ENCODE assay signal across 1 cellular context in genomic region chr17:68200689-68201424, GRCh38.
TF ChIP-seq lines count a peak whose summit lies in the region.

No MANE protein-coding gene starts in this region.

TF ChIP-seq in HepG2, 621 proteins besides CTCF, POLR2A, EP300 and RAD21 (continued from another document and continues in another):
- TF ChIP-seq MLXIP (CRISPR knock-in tag; IDR thresholded peaks at IDR 0.05; ENCODE audit: borderline replicate concordance): no peak
- peak; percentile 67 for TF ChIP-seq ZNF547 (CRISPR knock-in tag; IDR thresholded peaks at IDR 0.05)
- TF ChIP-seq ZNF354B (CRISPR knock-in tag; IDR thresholded peaks at IDR 0.05): no peak; the same call in 1 of the 2 replicates
- TF ChIP-seq ZNF280D (CRISPR knock-in tag; IDR thresholded peaks at IDR 0.05): no peak
- TF ChIP-seq ZNF101 (CRISPR knock-in tag; IDR thresholded peaks at IDR 0.05; ENCODE audit: borderline replicate concordance, low read depth): no peak
- TF ChIP-seq PAX8 (CRISPR knock-in tag; IDR thresholded peaks at IDR 0.05; ENCODE audit: borderline replicate concordance): 0 out of 2 replicates have a peak, but pooled peaks have one; percentile 18
- TF ChIP-seq ZNF280B (CRISPR knock-in tag; IDR thresholded peaks at IDR 0.05; ENCODE audit: borderline replicate concordance): peak; percentile 71
- TF ChIP-seq ZBTB10 (CRISPR knock-in tag; IDR thresholded peaks at IDR 0.05; ENCODE audit: borderline replicate concordance): no peak
- TF ChIP-seq ZNF33A (CRISPR knock-in tag; IDR thresholded peaks at IDR 0.05; ENCODE audit: borderline replicate concordance): no peak
- TF ChIP-seq NFYB (CRISPR knock-in tag; IDR thresholded peaks at IDR 0.05): no peak
- peak; percentile 93 for TF ChIP-seq ZNF274 (CRISPR knock-in tag; IDR thresholded peaks at IDR 0.05)
- TF ChIP-seq RELA (CRISPR knock-in tag; IDR thresholded peaks at IDR 0.05): no peak
- 0 out of 2 replicates have a peak, but pooled peaks have one; percentile 12 for TF ChIP-seq FOXP4 (CRISPR knock-in tag; IDR thresholded peaks at IDR 0.05)
- TF ChIP-seq ZNF670 (CRISPR knock-in tag; IDR thresholded peaks at IDR 0.05; ENCODE audit: borderline replicate concordance): no peak
- no peak for TF ChIP-seq HHEX (CRISPR knock-in tag; IDR thresholded peaks at IDR 0.05)
- TF ChIP-seq ZNF552 (CRISPR knock-in tag; IDR thresholded peaks at IDR 0.05; ENCODE audit: borderline replicate concordance): no peak; the same call in 1 of the 2 replicates
- peak; percentile 88; the same call in 1 of the 2 replicates for TF ChIP-seq ZNF761 (CRISPR knock-in tag; conservative IDR thresholded peaks at IDR 0.05)
- TF ChIP-seq ZNF30 (CRISPR knock-in tag; IDR thresholded peaks at IDR 0.05): no peak
- no peak for TF ChIP-seq ZBTB21 (CRISPR knock-in tag; IDR thresholded peaks at IDR 0.05)
- 0 out of 2 replicates have a peak, but pooled peaks have one; percentile 59 for TF ChIP-seq ZBTB4 (CRISPR knock-in tag; IDR thresholded peaks at IDR 0.05; ENCODE audit: borderline replicate concordance)
- no peak for TF ChIP-seq ZNF496 (CRISPR knock-in tag; IDR thresholded peaks at IDR 0.05; ENCODE audit: insufficient replicate concordance)
- no peak for TF ChIP-seq MYNN (CRISPR knock-in tag; IDR thresholded peaks at IDR 0.05; ENCODE audit: low read depth)
- no peak for TF ChIP-seq ZNF362 (CRISPR knock-in tag; IDR thresholded peaks at IDR 0.05; ENCODE audit: borderline replicate concordance)
- peak; percentile 47 for TF ChIP-seq HNRNPLL (IDR thresholded peaks at IDR 0.05; ENCODE audit: low read depth, low read length, poor library complexity, severe bottlenecking)
- no peak for TF ChIP-seq ZNF607 (CRISPR knock-in tag; IDR thresholded peaks at IDR 0.05; ENCODE audit: borderline replicate concordance)
- TF ChIP-seq ZNF142 (CRISPR knock-in tag; IDR thresholded peaks at IDR 0.05): no peak
- no peak for TF ChIP-seq ZNF10 (CRISPR knock-in tag; IDR thresholded peaks at IDR 0.05; ENCODE audit: borderline replicate concordance, low read depth)
- TF ChIP-seq ZFP62 (CRISPR knock-in tag; IDR thresholded peaks at IDR 0.05): no peak
- TF ChIP-seq FOXA1 (IDR thresholded peaks at IDR 0.05): no peak
- no peak for TF ChIP-seq FOXA1 (CRISPR knock-in tag; IDR thresholded peaks at IDR 0.05)
- no peak for TF ChIP-seq RFX5 (IDR thresholded peaks at IDR 0.05; ENCODE audit: low read depth, low read length)
- peak; percentile 53; the same call in 1 of the 2 replicates for TF ChIP-seq MED13 (CRISPR knock-in tag; IDR thresholded peaks at IDR 0.05)
